In the genomic region with DNA sequence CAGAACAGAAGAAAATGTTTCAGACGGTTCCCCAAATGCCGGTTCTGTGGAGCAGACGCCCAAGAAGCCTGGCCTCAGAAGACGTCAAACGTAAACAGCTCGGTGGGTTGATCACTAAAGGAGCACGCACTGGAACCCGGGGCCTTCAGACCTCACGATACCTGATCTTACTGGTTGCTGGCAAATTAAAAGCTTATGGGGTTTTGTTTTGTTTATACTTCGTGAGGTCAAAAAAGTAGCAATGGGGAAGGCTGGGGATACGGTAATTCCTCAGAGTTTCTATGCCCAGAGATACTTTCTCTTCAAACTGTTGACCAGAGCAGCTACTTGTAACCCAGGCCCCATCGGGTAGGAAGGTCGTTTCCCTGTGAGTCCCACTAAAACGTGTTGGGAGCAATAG, we compare ENCODE assay signal across 8 cellular contexts. TPM values are rescaled to one million over a fixed set of nuclear protein-coding genes. Genes with fewer than 3 reads are reported as not detected.
DNase-seq lines count a peak whose midpoint lies in the region; ATAC-seq and TF ChIP-seq lines count a peak whose summit lies in the region.

No MANE protein-coding gene starts in this region.

- no peak for ATAC-seq in activated CD4-positive, alpha-beta T cell treated with anti-CD3 and anti-CD28 coated beads for 36 hours
- no peak for ATAC-seq in GM21528 (IDR thresholded peaks at IDR 0.05; ENCODE audit: low FRiP score, unreplicated experiment)

- no TSS peak for BruUV-seq in OCI-LY7 (replicated peaks; lab: Mats Ljungman, UMichigan)

- POLR2A ChIA-PET in activated CD4-positive, alpha-beta T cell treated with anti-CD3 and anti-CD28 coated beads for 36 hours (lab: Charles Lee), result interaction anchor here (0.8 to 1.3 kb wide), 2 partner anchors 18 to 22 kb away, joined by 3 to 5 read pairs; no protein-coding TSS in a partner anchor
- POLR2A ChIA-PET in OCI-LY7 (lab: Charles Lee), result interaction anchor here (0.5 to 2.3 kb wide), 8 partner anchors 8 to 1992 kb away, joined by 3 to 13 read pairs (median 6); a partner anchor contains a TSS

- CTCF ChIA-PET in activated CD4-positive, alpha-beta T cell treated with anti-CD3 and anti-CD28 coated beads for 36 hours (lab: Charles Lee), result interaction anchor here (0.7 to 6.1 kb wide), 3 partner anchors 17 to 156 kb away, joined by 3 to 53 read pairs (median 10); a partner anchor contains a TSS
- CTCF ChIA-PET in OCI-LY7 (lab: Charles Lee; ENCODE audit: unreplicated experiment), result no interaction called here

- no peaks in the 10 kb centered on the region for H3K9me2 ChIP-seq in OCI-LY7 (ENCODE audit: insufficient read depth, low read length)

- H3K4me1 ChIP-seq in OCI-LY7 (ENCODE audit: insufficient read depth, low read length, poor library complexity, severe bottlenecking), result peaks cover 62% of the 10 kb centered on the region

- peaks cover 6% of the 10 kb centered on the region; the same call in 1 of the 2 replicates for H4K20me1 ChIP-seq in OCI-LY7 (ENCODE audit: insufficient read depth, low read length)

- no peak for TF ChIP-seq CTCF in OCI-LY7 (conservative IDR thresholded peaks at IDR 0.05; ENCODE audit: low read length)
- no peak for TF ChIP-seq CTCF in coronary artery (IDR thresholded peaks at IDR 0.05)
- no peak for TF ChIP-seq CTCF in GM13976 (IDR thresholded peaks at IDR 0.05; ENCODE audit: borderline replicate concordance, control extremely low read depth, extremely low read depth, insufficient read depth, missing control alignments)

- H2AFZ ChIP-seq in OCI-LY7 (ENCODE audit: low read length), result no peak overlapping the region

- H3K9me3 Mint-ChIP-seq in activated CD4-positive, alpha-beta T cell treated with anti-CD3 and anti-CD28 coated beads for 36 hours (ENCODE audit: low read depth), result no peaks in the 10 kb centered on the region

- peaks cover 41% of the 10 kb centered on the region for H3K4me1 Mint-ChIP-seq in activated CD4-positive, alpha-beta T cell treated with anti-CD3 and anti-CD28 coated beads for 36 hours

- H3K4me3 ChIP-seq in OCI-LY7 (ENCODE audit: low read depth, low read length, poor library complexity, severe bottlenecking), result peak overlapping the region; percentile 88
- H3K4me3 ChIP-seq in coronary artery, result peak overlapping the region; percentile 89

- H3K27ac Mint-ChIP-seq in activated CD4-positive, alpha-beta T cell treated with anti-CD3 and anti-CD28 coated beads for 36 hours, result peak overlapping the region; percentile 98

- peaks cover 58% of the 10 kb centered on the region for H3K36me3 Mint-ChIP-seq in activated CD4-positive, alpha-beta T cell treated with anti-CD3 and anti-CD28 coated beads for 36 hours (ENCODE audit: low read depth)

- in situ Hi-C loops in GM13976 (cut with MboI; ENCODE audit: low sequenced_read_pairs, unreplicated experiment), result loop anchor here (25.0 kb wide), 1 partner anchor 1132 kb away; no protein-coding TSS in a partner anchor

- intact Hi-C loops in activated CD4-positive, alpha-beta T cell treated with anti-CD3 and anti-CD28 coated beads for 36 hours (cut with DNase I, micrococcal nuclease), result loop anchor here (5.0 to 10.0 kb wide), 7 partner anchors 107 to 1994 kb away; a partner anchor contains a TSS
- intact Hi-C loops in OCI-LY7 (cut with micrococcal nuclease; ENCODE audit: unreplicated experiment), result loop anchor here (2.0 to 5.0 kb wide), 2 partner anchors 18 to 157 kb away; a partner anchor contains a TSS

- peak overlapping the region; percentile 94 for H3K4me2 ChIP-seq in OCI-LY7 (ENCODE audit: low read length)

- no peaks in the 10 kb centered on the region for H3K9me3 ChIP-seq in OCI-LY7 (ENCODE audit: low read length)

- no peaks in the 10 kb centered on the region for H3K27me3 Mint-ChIP-seq in activated CD4-positive, alpha-beta T cell treated with anti-CD3 and anti-CD28 coated beads for 36 hours

- peaks cover 41% of the 10 kb centered on the region for H3K36me3 ChIP-seq in OCI-LY7 (ENCODE audit: insufficient read depth, low read length)

- H3K27ac ChIP-seq in OCI-LY7 (ENCODE audit: low read depth, low read length, poor library complexity, severe bottlenecking) (peak overlapping the region; percentile 98), coronary artery (peak overlapping the region; percentile 97 to 100)

- peak overlapping the region; percentile 93 for H3K4me3 Mint-ChIP-seq in activated CD4-positive, alpha-beta T cell treated with anti-CD3 and anti-CD28 coated beads for 36 hours

- peaks cover 63% of the 10 kb centered on the region for H3K79me2 ChIP-seq in OCI-LY7 (ENCODE audit: insufficient read depth, low read depth, low read length)

- DNase-seq in activated CD4-positive, alpha-beta T cell treated with anti-CD3 and anti-CD28 coated beads for 36 hours, result peak; percentile 56
- no peak for DNase-seq in activated CD4-positive, alpha-beta T cell treated with anti-CD3 and anti-CD28 coated beads, Interleukin-2, amount 50 U/mL, for 4 hours
- peak; percentile 58 for DNase-seq in OCI-LY7 (ENCODE audit: low spot score)
- DNase-seq in coronary artery (ENCODE audit: low spot score), result no peak
- DNase-seq in myocyte (ENCODE audit: low read depth), result peak; percentile 36
- DNase-seq in pons (ENCODE audit: low spot score), result no peak
- no peak for DNase-seq in GM13976 (ENCODE audit: low spot score)

RNA-seq across cellular contexts. Expression of a gene that starts 1.7 kb away (rescaled TPM):
- total RNA-seq in activated CD4-positive, alpha-beta T cell treated with anti-CD3 and anti-CD28 coated beads for 36 hours, result 10 to 100 TPM; 34.2 to 37.0 TPM
- total RNA-seq in OCI-LY7 (2014; rRNA removed; shearing (Covaris generic)), result 59.4 and 65.7 TPM in 2 replicates
- total RNA-seq in OCI-LY7 (2022), result 45.3 and 54.7 TPM in 2 replicates
- total RNA-seq in myocyte, result 40.4 and 41.4 TPM in 2 replicates
- 15.6 TPM for polyA plus RNA-seq in myocyte (2012)

RNA-seq across cellular contexts. Expression of a gene that starts 22.9 kb away (rescaled TPM):
- total RNA-seq in activated CD4-positive, alpha-beta T cell treated with anti-CD3 and anti-CD28 coated beads for 36 hours, result 10 to 100 TPM; 19.4 to 19.8 TPM
- 13.6 and 17.3 TPM in 2 replicates for total RNA-seq in OCI-LY7 (2014; rRNA removed; shearing (Covaris generic))
- total RNA-seq in OCI-LY7 (2022) (16.9 and 24.2 TPM in 2 replicates), myocyte (not detected in 2 replicates)
- polyA plus RNA-seq in myocyte (2012), result not detected

Comparison
In these comparisons a context has a peak if more than half of its experiments do, and no peak if none do; other contexts are left out.
1. DNase-seq: peak in activated CD4-positive, alpha-beta T cell treated with anti-CD3 and anti-CD28 coated beads for 36 hours (single experiment), OCI-LY7 (single experiment) and myocyte (single experiment); none in activated CD4-positive, alpha-beta T cell treated with anti-CD3 and anti-CD28 coated beads, Interleukin-2, amount 50 U/mL, for 4 hours (0 of 2), coronary artery (single experiment), pons (single experiment) and GM13976 (single experiment).
2. RNA of a gene that starts 22.9 kb away (total RNA-seq): 19.4 to 19.8 TPM in activated CD4-positive, alpha-beta T cell treated with anti-CD3 and anti-CD28 coated beads for 36 hours and 13.6 to 24.2 TPM in OCI-LY7; not detected in myocyte; every median in the first group is over 10 times any median in the second.